ENCODE assay signal across 17 cellular contexts in the genomic region with DNA sequence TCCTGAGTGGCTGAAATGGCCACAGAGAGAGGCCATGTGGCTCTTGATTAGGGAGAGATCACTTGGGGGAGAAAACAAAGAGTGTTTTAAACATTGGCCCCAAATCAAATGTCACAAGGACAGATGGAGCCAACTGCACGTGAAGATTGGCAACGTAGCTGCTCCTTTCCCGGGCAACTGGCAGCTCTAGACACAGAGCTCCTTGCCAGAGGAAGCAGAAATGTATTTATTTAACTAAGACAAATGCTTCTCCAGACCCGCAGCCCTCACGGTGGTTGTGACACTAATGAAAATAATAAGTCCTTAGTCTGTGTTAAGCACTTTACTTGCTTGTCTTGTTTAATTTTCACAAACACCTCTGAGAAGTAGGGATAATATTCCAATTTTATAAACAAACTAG. TPM values are rescaled to one million over a fixed set of nuclear protein-coding genes. Genes with fewer than 3 reads are reported as not detected.
DNase-seq lines count a peak whose midpoint lies in the region; ATAC-seq and TF ChIP-seq lines count a peak whose summit lies in the region.
"Had no signal": no experiment of that assay in that cellular context is flagged by ENCODE, and none has a peak within 500 bp of the region (broad histone marks: within the 10 kb centered on the region; RNA-seq: fewer than 3 reads in every experiment).

No MANE protein-coding gene starts in this region.

- TF ChIP-seq CTCF in WTC11 (IDR thresholded peaks at IDR 0.05) (no peak), glutamatergic neuron (IDR thresholded peaks at IDR 0.05; ENCODE audit: partially characterized antibody, unreplicated experiment) (no peak), suprapubic skin (IDR thresholded peaks at IDR 0.05) (no peak), endodermal cell (conservative IDR thresholded peaks at IDR 0.05) (no peak)

- peak overlapping the region; percentile 87 for H3K27ac Mint-ChIP-seq in WTC11
- peak overlapping the region; percentile 43 for H3K27ac Mint-ChIP-seq in glutamatergic neuron (ENCODE audit: unreplicated experiment)
- no peak overlapping the region for H3K27ac Mint-ChIP-seq in endodermal cell
- H3K27ac Mint-ChIP-seq: activated naive CD8-positive, alpha-beta T cell treated with anti-CD3 and anti-CD28 coated beads, Interleukin-2, amount 50 U/mL, for 24 hours had no signal

- H3K4me3 ChIP-seq in suprapubic skin: no peak overlapping the region
- H3K4me3 ChIP-seq in endodermal cell (ENCODE audit: low read length): no peak overlapping the region
- H3K4me3 ChIP-seq: heart left ventricle, PC-9 had no signal

- no peak overlapping the region for H3K4me3 Mint-ChIP-seq in WTC11
- no peak overlapping the region for H3K4me3 Mint-ChIP-seq in glutamatergic neuron (ENCODE audit: unreplicated experiment)
- H3K4me3 Mint-ChIP-seq in endodermal cell: no peak overlapping the region
- H3K4me3 Mint-ChIP-seq: activated naive CD8-positive, alpha-beta T cell treated with anti-CD3 and anti-CD28 coated beads, Interleukin-2, amount 50 U/mL, for 24 hours; stimulated activated naive CD8-positive, alpha-beta T cell treated with anti-CD3 and anti-CD28 coated beads, Interleukin-15, amount 100 ng/mL, for 72 hours had no signal

- DNase-seq in NCI-H1092 treated with DMSO at 0.1 percent for 48 hours (lab: John Stamatoyannopoulos, UW) (peak; percentile 38), NCI-H1092 (lab: John Stamatoyannopoulos, UW) (no peak), WTC11 (ENCODE audit: low spot score) (no peak), glutamatergic neuron (no peak), suprapubic skin (ENCODE audit: low spot score in 2 of 2) (no peak), endodermal cell (no peak), NCI-H128 (lab: John Stamatoyannopoulos, UW; ENCODE audit: unreplicated experiment) (no peak)
- DNase-seq: 8988T; activated CD4-positive, alpha-beta T cell treated with anti-CD3 and anti-CD28 coated beads, Interleukin-2, amount 50 U/mL, for 4 hours; activated naive CD8-positive, alpha-beta T cell treated with anti-CD3 and anti-CD28 coated beads, Interleukin-2, amount 50 U/mL, for 24 hours; heart left ventricle; NCI-H146; NCI-H524 treated with DMSO at 0.1 percent for 48 hours; PC-9; stimulated activated naive CD8-positive, alpha-beta T cell treated with anti-CD3 and anti-CD28 coated beads, Interleukin-15, amount 100 ng/mL, for 72 hours had no signal

- CTCF ChIA-PET in WTC11 (lab: Charles Lee): interaction anchor here (1.6 kb wide), 1 partner anchor 15 kb away, joined by 6 read pairs; no protein-coding TSS in a partner anchor

- H3K9me3 Mint-ChIP-seq in WTC11 (no peaks in the 10 kb centered on the region), glutamatergic neuron (ENCODE audit: unreplicated experiment) (peaks cover 3% of the 10 kb centered on the region), endodermal cell (no peaks in the 10 kb centered on the region)
- H3K9me3 Mint-ChIP-seq: activated naive CD8-positive, alpha-beta T cell treated with anti-CD3 and anti-CD28 coated beads, Interleukin-2, amount 50 U/mL, for 24 hours; stimulated activated naive CD8-positive, alpha-beta T cell treated with anti-CD3 and anti-CD28 coated beads, Interleukin-15, amount 100 ng/mL, for 72 hours had no signal

- H3K27ac ChIP-seq in suprapubic skin (peak overlapping the region; percentile 15), endodermal cell (ENCODE audit: low read depth, low read length) (no peak overlapping the region)
- H3K27ac ChIP-seq: parathyroid adenoma, PC-9 had no signal

- TF ChIP-seq EP300 in suprapubic skin (IDR thresholded peaks at IDR 0.05): no peak

- H3K4me1 Mint-ChIP-seq in WTC11 (peaks cover 28% of the 10 kb centered on the region), glutamatergic neuron (ENCODE audit: low read depth, unreplicated experiment) (peaks cover 17% of the 10 kb centered on the region), endodermal cell (peaks cover 21% of the 10 kb centered on the region)

- ATAC-seq in WTC11 (no peak), GM18519 (IDR thresholded peaks at IDR 0.05; ENCODE audit: low FRiP score, unreplicated experiment) (no peak)
- ATAC-seq: activated naive CD8-positive, alpha-beta T cell treated with anti-CD3 and anti-CD28 coated beads, Interleukin-2, amount 50 U/mL, for 24 hours; stimulated activated naive CD8-positive, alpha-beta T cell treated with anti-CD3 and anti-CD28 coated beads, Interleukin-15, amount 100 ng/mL, for 72 hours had no signal

- H3K27me3 ChIP-seq in suprapubic skin (no peaks in the 10 kb centered on the region), endodermal cell (ENCODE audit: control insufficient read depth, insufficient read depth, low read length, poor library complexity, severe bottlenecking) (no peaks in the 10 kb centered on the region)
- H3K27me3 ChIP-seq: heart left ventricle had no signal

- TF ChIP-seq POLR2A in suprapubic skin (IDR thresholded peaks at IDR 0.05): no peak

- POLR2A ChIA-PET in WTC11 (lab: Charles Lee): no interaction called here

- H3K36me3 ChIP-seq in suprapubic skin (peaks cover 17% of the 10 kb centered on the region), endodermal cell (ENCODE audit: control insufficient read depth, insufficient read depth, low read length) (peaks cover 37% of the 10 kb centered on the region)

- WGBS in suprapubic skin: 30% methylated on average over 5 of the region's 5 CpGs
- WGBS in endodermal cell (ENCODE audit: insufficient coverage in 1 of 2, insufficient read length in 1 of 2), 2 experiments: 93 to 100% methylated on average over 3 to 5 of the region's 5 CpGs

- no peak overlapping the region for H3K9ac ChIP-seq in endodermal cell (ENCODE audit: extremely low read depth, low read length, poor library complexity, severe bottlenecking)
- H3K9ac ChIP-seq: parathyroid adenoma had no signal

- H3K27me3 Mint-ChIP-seq in WTC11 (ENCODE audit: low read depth) (no peaks in the 10 kb centered on the region), glutamatergic neuron (ENCODE audit: unreplicated experiment) (peaks cover 6% of the 10 kb centered on the region), endodermal cell (ENCODE audit: insufficient read depth) (no peaks in the 10 kb centered on the region)
- H3K27me3 Mint-ChIP-seq: activated naive CD8-positive, alpha-beta T cell treated with anti-CD3 and anti-CD28 coated beads, Interleukin-2, amount 50 U/mL, for 24 hours; stimulated activated naive CD8-positive, alpha-beta T cell treated with anti-CD3 and anti-CD28 coated beads, Interleukin-15, amount 100 ng/mL, for 72 hours had no signal

- H3K9me3 ChIP-seq in suprapubic skin (no peaks in the 10 kb centered on the region), endodermal cell (ENCODE audit: control insufficient read depth, low read length) (no peaks in the 10 kb centered on the region)
- H3K9me3 ChIP-seq: heart left ventricle had no signal

- H3K4me1 ChIP-seq in suprapubic skin (peaks cover 42% of the 10 kb centered on the region), endodermal cell (ENCODE audit: control insufficient read depth, insufficient read depth, low read length) (peaks cover 9% of the 10 kb centered on the region)

- peaks cover 19% of the 10 kb centered on the region for H3K36me3 Mint-ChIP-seq in WTC11
- no peaks in the 10 kb centered on the region for H3K36me3 Mint-ChIP-seq in glutamatergic neuron (ENCODE audit: unreplicated experiment)
- peaks cover 44% of the 10 kb centered on the region for H3K36me3 Mint-ChIP-seq in endodermal cell (ENCODE audit: low read depth)

TF ChIP-seq in WTC11, 78 proteins besides CTCF, POLR2A, EP300 and RAD21 (continues in another document):
- TF ChIP-seq, protein P1, sequence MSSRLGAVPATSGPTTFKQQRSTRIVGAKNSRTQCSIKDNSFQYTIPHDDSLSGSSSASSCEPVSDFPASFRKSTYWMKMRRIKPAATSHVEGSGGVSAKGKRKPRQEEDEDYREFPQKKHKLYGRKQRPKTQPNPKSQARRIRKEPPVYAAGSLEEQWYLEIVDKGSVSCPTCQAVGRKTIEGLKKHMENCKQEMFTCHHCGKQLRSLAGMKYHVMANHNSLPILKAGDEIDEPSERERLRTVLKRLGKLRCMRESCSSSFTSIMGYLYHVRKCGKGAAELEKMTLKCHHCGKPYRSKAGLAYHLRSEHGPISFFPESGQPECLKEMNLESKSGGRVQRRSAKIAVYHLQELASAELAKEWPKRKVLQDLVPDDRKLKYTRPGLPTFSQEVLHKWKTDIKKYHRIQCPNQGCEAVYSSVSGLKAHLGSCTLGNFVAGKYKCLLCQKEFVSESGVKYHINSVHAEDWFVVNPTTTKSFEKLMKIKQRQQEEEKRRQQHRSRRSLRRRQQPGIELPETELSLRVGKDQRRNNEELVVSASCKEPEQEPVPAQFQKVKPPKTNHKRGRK (CRISPR knock-in tag; IDR thresholded peaks at IDR 0.05; ENCODE audit: borderline replicate concordance): no peak
- TF ChIP-seq, protein P2, sequence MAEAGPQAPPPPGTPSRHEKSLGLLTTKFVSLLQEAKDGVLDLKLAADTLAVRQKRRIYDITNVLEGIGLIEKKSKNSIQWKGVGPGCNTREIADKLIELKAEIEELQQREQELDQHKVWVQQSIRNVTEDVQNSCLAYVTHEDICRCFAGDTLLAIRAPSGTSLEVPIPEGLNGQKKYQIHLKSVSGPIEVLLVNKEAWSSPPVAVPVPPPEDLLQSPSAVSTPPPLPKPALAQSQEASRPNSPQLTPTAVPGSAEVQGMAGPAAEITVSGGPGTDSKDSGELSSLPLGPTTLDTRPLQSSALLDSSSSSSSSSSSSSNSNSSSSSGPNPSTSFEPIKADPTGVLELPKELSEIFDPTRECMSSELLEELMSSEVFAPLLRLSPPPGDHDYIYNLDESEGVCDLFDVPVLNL (CRISPR knock-in tag; IDR thresholded peaks at IDR 0.05; ENCODE audit: borderline replicate concordance, low read depth): no peak

RNA-seq across cellular contexts. Expression of gene DSN1, which starts 49.6 kb away (rescaled TPM):
- total RNA-seq in WTC11 (2021): 26.0 to 27.0 TPM (median 26.9 TPM) in 3 replicates
- 6.4 TPM for total RNA-seq in glutamatergic neuron (ENCODE audit: unreplicated experiment)
- 10 to 100 TPM in 1 of 4 donors, 1 to 10 TPM in 3; 6.7 to 13.5 (median 9.6) TPM for total RNA-seq in suprapubic skin
- 10 to 100 TPM; 21.4 to 32.4 TPM for total RNA-seq in endodermal cell
- 26.4 TPM for polyA plus RNA-seq in endodermal cell (2013, experiment 1 of 2)
- polyA plus RNA-seq in endodermal cell (2013, experiment 2 of 2): 23.9 TPM

RNA-seq across cellular contexts. Expression of gene TLDC2, which starts 52.8 kb away (rescaled TPM):
- total RNA-seq in WTC11 (2021) (0.09 to 0.25 TPM (median 0.17 TPM) in 3 replicates), glutamatergic neuron (ENCODE audit: unreplicated experiment) (not detected), suprapubic skin (not detected), endodermal cell (under 1 TPM; 0.18 to 0.24 TPM)
- polyA plus RNA-seq in endodermal cell (2013, experiment 1 of 2): 0.36 TPM
- 0.54 TPM for polyA plus RNA-seq in endodermal cell (2013, experiment 2 of 2)
- total RNA-seq: heart left ventricle, PC-9 had no signal
